8 cellular contexts compared by ENCODE assay signal in the genomic region with DNA sequence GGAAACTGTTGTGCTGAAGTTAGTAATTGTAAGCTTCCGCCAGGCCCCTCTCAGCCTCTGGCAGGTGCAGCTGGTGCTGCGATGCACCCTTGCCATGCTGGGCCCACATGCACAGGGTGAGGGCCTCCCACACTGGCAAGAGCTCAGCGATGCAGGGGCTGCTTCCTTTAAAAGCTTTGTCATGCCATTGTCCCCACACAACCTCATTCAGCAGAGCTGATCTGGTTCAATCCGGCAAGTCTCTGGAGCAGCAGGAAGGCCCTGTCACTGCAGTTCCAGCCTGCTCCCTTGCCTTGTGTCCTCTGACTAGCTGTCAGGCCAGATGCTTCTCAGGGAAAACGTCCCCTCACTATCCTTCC.
DNase-seq lines count a peak whose midpoint lies in the region; ATAC-seq and TF ChIP-seq lines count a peak whose summit lies in the region.

No MANE protein-coding gene starts in this region.

- no peaks in the 10 kb centered on the region for H3K27me3 ChIP-seq in mammary epithelial cell (ENCODE audit: insufficient read depth, low read length)
- H3K27me3 ChIP-seq in vagina: no peaks in the 10 kb centered on the region

- DNase-seq in MCF 10A (ENCODE audit: unreplicated experiment) (no peak), mammary epithelial cell (no peak), middle frontal gyrus (ENCODE audit: extremely low spot score, low spot score) (peak; percentile 7), vagina (ENCODE audit: extremely low spot score in 2 of 2) (no peak), SIG-M5 treated with dmso at 0.1 percent for 504 hours (lab: John Stamatoyannopoulos, UW; ENCODE audit: unreplicated experiment) (no peak), COR-L47 (lab: John Stamatoyannopoulos, UW) (no peak)

- H3K79me2 ChIP-seq in mammary epithelial cell (ENCODE audit: insufficient read depth, low read length): no peaks in the 10 kb centered on the region

- H3K27ac ChIP-seq in mammary epithelial cell (ENCODE audit: insufficient read depth, low read depth, low read length) (no peak overlapping the region), cingulate gyrus (ENCODE audit: low read depth, low read length) (peak overlapping the region; percentile 51), vagina (peak overlapping the region; percentile 70)

- CTCF ChIA-PET in MCF 10A (lab: Yijun Ruan, JAX): interaction anchor here (0.6 to 1.0 kb wide), 2 partner anchors 107 to 128 kb away, joined by 3 read pairs; no protein-coding TSS in a partner anchor
- CTCF ChIA-PET in mammary epithelial cell (lab: Charles Lee; ENCODE audit: low non-redundant PET): no interaction called here

- peaks cover 12% of the 10 kb centered on the region for H3K36me3 ChIP-seq in mammary epithelial cell (ENCODE audit: insufficient read depth, low read length)
- H3K36me3 ChIP-seq in vagina: peaks cover 0 to 11% of the 10 kb centered on the region in 2 donors

- H3K27ac Mint-ChIP-seq in MCF 10A (ENCODE audit: low read depth, unreplicated experiment): no peak overlapping the region

- in situ Hi-C loops in mammary epithelial cell (cut with MboI; ENCODE audit: low sequenced_read_pairs in 2 of 2): no loop called here

- POLR2A ChIA-PET in MCF 10A (lab: Yijun Ruan, JAX): interaction anchor here (0.7 to 2.3 kb wide), 3 partner anchors 9 to 251 kb away, joined by 3 to 9 read pairs (median 3); no protein-coding TSS in a partner anchor

- H4K20me1 ChIP-seq in mammary epithelial cell (ENCODE audit: insufficient read depth, low read length): no peaks in the 10 kb centered on the region

- BruUV-seq in MCF 10A (replicated peaks; lab: Mats Ljungman, UMichigan) (TSS peak; percentile 5), mammary epithelial cell (replicated peaks; lab: Mats Ljungman, UMichigan) (no TSS peak)

- no peak for ATAC-seq in HG03097 (IDR thresholded peaks at IDR 0.05; ENCODE audit: low FRiP score, unreplicated experiment)

- no peak overlapping the region for H3K9ac ChIP-seq in mammary epithelial cell (ENCODE audit: insufficient read depth, low read length)

- dilution Hi-C loops in mammary epithelial cell (cut with HindIII; ENCODE audit: low sequenced_read_pairs): no loop called here

- 77% methylated on average over 5 of the region's 5 CpGs for WGBS in mammary epithelial cell (ENCODE audit: low coverage, missing lambda C conversion rate)

- no peak overlapping the region for H3K4me3 ChIP-seq in mammary epithelial cell (replicated peaks in 1 of 3; ENCODE audit: insufficient read depth in 1 of 3, low read depth in 2 of 3, low read length in 3 of 3)
- H3K4me3 ChIP-seq in vagina: no peak overlapping the region

- TF ChIP-seq CTCF in MCF 10A (IDR thresholded peaks at IDR 0.05; ENCODE audit: unreplicated experiment) (no peak), mammary epithelial cell (conservative IDR thresholded peaks at IDR 0.05 in 1 of 2, IDR thresholded peaks at IDR 0.05 in 1 of 2; ENCODE audit: extremely low read depth in 1 of 2, insufficient read depth in 1 of 2, low read depth in 1 of 2, low read length in 2 of 2) (no peak), vagina (IDR thresholded peaks at IDR 0.05) (no peak)

- H3K4me2 ChIP-seq in mammary epithelial cell (ENCODE audit: insufficient read depth, low read depth, low read length): no peak overlapping the region

- H3K9me3 Mint-ChIP-seq in MCF 10A (ENCODE audit: unreplicated experiment): no peaks in the 10 kb centered on the region

- no peaks in the 10 kb centered on the region for H3K9me3 ChIP-seq in mammary epithelial cell (replicated peaks; ENCODE audit: insufficient read depth, low read length)
- no peaks in the 10 kb centered on the region for H3K9me3 ChIP-seq in vagina

- TF ChIP-seq POLR2A in vagina (IDR thresholded peaks at IDR 0.05): no peak

- H3K4me1 Mint-ChIP-seq in MCF 10A (ENCODE audit: insufficient read depth, unreplicated experiment): peaks cover 8% of the 10 kb centered on the region

- intact Hi-C loops in MCF 10A (cut with micrococcal nuclease) (loop anchor here (5.0 kb wide), 1 partner anchor 102 kb away; no protein-coding TSS in a partner anchor), mammary epithelial cell (cut with micrococcal nuclease) (no loop called here), vagina (cut with DNase I) (no loop called here)

- no peak overlapping the region for H2AFZ ChIP-seq in mammary epithelial cell (ENCODE audit: low read depth, low read length)

- no peak overlapping the region for H3K4me3 Mint-ChIP-seq in MCF 10A (ENCODE audit: unreplicated experiment)

- H3K36me3 Mint-ChIP-seq in MCF 10A (ENCODE audit: insufficient read depth, unreplicated experiment): peaks cover 22% of the 10 kb centered on the region

- H3K4me1 ChIP-seq in mammary epithelial cell (ENCODE audit: insufficient read depth, low read length): no peaks in the 10 kb centered on the region
- peaks cover 58% of the 10 kb centered on the region for H3K4me1 ChIP-seq in vagina

- no peaks in the 10 kb centered on the region for H3K27me3 Mint-ChIP-seq in MCF 10A (ENCODE audit: insufficient read depth, unreplicated experiment)
